ENCODE assay signal across 9 cellular contexts in the genomic region with DNA sequence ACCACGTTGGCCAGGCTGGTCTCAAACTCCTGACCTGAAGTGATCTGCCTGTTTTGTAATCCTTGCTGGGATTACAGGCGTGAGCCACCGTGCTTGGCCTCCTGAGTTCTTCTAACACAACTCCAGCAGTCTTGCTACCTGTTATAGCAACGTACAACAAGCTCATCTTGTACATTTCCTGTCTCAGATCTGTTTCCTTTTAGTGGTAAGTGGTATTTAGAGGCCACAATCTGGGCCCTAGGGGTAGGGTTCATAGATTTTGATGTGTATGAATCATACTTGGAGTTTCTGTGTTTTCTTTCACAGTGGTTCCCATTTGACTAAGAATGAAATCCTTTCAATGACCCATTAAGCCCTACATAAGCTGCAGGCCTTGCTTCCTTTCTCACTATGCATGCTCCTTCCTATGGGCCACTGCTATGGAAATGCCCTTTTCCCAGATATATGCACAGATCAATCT. TPM values are rescaled to one million over a fixed set of nuclear protein-coding genes. Genes with fewer than 3 reads are reported as not detected.
DNase-seq lines count a peak whose midpoint lies in the region; ATAC-seq and TF ChIP-seq lines count a peak whose summit lies in the region.
"Had no signal": no experiment of that assay in that cellular context is flagged by ENCODE, and none has a peak within 500 bp of the region (broad histone marks: within the 10 kb centered on the region; RNA-seq: fewer than 3 reads in every experiment).

No MANE protein-coding gene starts in this region.

- H4K20me1 ChIP-seq in IMR-90 (ENCODE audit: insufficient read depth, low read length) = peaks cover 7% of the 10 kb centered on the region

- no peak overlapping the region for H3K18ac ChIP-seq in IMR-90 (ENCODE audit: low read depth, low read length)

- no peak overlapping the region for H4K8ac ChIP-seq in IMR-90 (ENCODE audit: low read depth in 2 of 2, low read length in 2 of 2)

- CTCF ChIA-PET in IMR-90 (lab: Yijun Ruan, JAX) = interaction anchor here (0.6 kb wide), 1 partner anchor 84 kb away, joined by 3 read pairs; no protein-coding TSS in a partner anchor

- H3K4me1 ChIP-seq in IMR-90 (ENCODE audit: control insufficient read depth, insufficient read depth, low read length) (0 out of 2 replicates have a peak, but pooled peaks cover 3% of the 10 kb centered on the region), upper lobe of right lung (peaks cover 16% of the 10 kb centered on the region)

- TF ChIP-seq POLR2A in IMR-90 (IDR thresholded peaks at IDR 0.05; ENCODE audit: low read depth, low read length) = no peak

- peaks cover 6 to 32% of the 10 kb centered on the region in 2 experiments; a peak in 3 of 4 replicates for H3K79me1 ChIP-seq in IMR-90 (ENCODE audit: low read depth in 1 of 2, low read length in 2 of 2)

- H2BK5ac ChIP-seq in IMR-90 (ENCODE audit: low read depth, low read length, poor library complexity, severe bottlenecking) = no peak overlapping the region

- H2AK5ac ChIP-seq in IMR-90 (ENCODE audit: low read depth, low read length) = no peak overlapping the region

- H3K36me3 ChIP-seq in IMR-90 (ENCODE audit: control insufficient read depth, insufficient read depth, low read length) (peaks cover 5% of the 10 kb centered on the region), upper lobe of right lung (peaks cover 19% of the 10 kb centered on the region)

- POLR2A ChIA-PET in IMR-90 (lab: Charles Lee; ENCODE audit: unreplicated experiment) = interaction anchor here (0.8 kb wide), 1 partner anchor 8 kb away, joined by 4 read pairs; no protein-coding TSS in a partner anchor

- ATAC-seq in GM21619 (IDR thresholded peaks at IDR 0.05; ENCODE audit: unreplicated experiment) (peak; percentile 97), IMR-90 (ENCODE audit: low read depth) (peak; percentile 55), upper lobe of right lung (peak; percentile 29)

- H3K27ac ChIP-seq in IMR-90 (ENCODE audit: insufficient read depth, low read length) = no peak overlapping the region
- peak overlapping the region; percentile 3 for H3K27ac ChIP-seq in upper lobe of right lung
- H3K27ac ChIP-seq: VCaP had no signal

- dilution Hi-C loops in IMR-90 (cut with HindIII; ENCODE audit: low sequenced_read_pairs, unreplicated experiment) = no loop called here

- TF ChIP-seq RAD21 in IMR-90 (IDR thresholded peaks at IDR 0.05; ENCODE audit: low read length) = no peak

- H4K5ac ChIP-seq in IMR-90 (ENCODE audit: low read depth, low read length) = no peak overlapping the region

- H3K23ac ChIP-seq in IMR-90 (ENCODE audit: low read depth, low read length) = no peak overlapping the region

- no peak overlapping the region for H3K56ac ChIP-seq in IMR-90 (ENCODE audit: extremely low read depth, insufficient read depth, low read length)

- H3K4me2 ChIP-seq in IMR-90 (ENCODE audit: low read depth, low read length) = peak overlapping the region; percentile 42; the same call in 1 of the 2 replicates

- no TSS peak for BruUV-seq in IMR-90 (replicated peaks; lab: Mats Ljungman, UMichigan)

- no CpG with 5 or more reads among the region's 4 CpGs for WGBS in IMR-90 (ENCODE audit: extremely low coverage in 2 of 2, insufficient read length in 1 of 2), 2 experiments

- no peak overlapping the region for H3K4ac ChIP-seq in IMR-90 (ENCODE audit: low read depth, low read length)

- no peak overlapping the region for H2AFZ ChIP-seq in IMR-90 (replicated peaks; ENCODE audit: low read length, poor library complexity)

- H3K9me1 ChIP-seq in IMR-90 (ENCODE audit: insufficient read depth, low read length) = peaks cover 5% of the 10 kb centered on the region; the same call in 1 of the 2 replicates

- H3K4me3 ChIP-seq in GM12864 (ENCODE audit: low read depth, low read length) (no peak overlapping the region; the same call in 1 of the 2 replicates), IMR-90 (ENCODE audit: insufficient read depth, low read depth, low read length) (no peak overlapping the region), fibroblast of villous mesenchyme (ENCODE audit: low read depth, low read length) (no peak overlapping the region), upper lobe of right lung (no peak overlapping the region)

- peak; percentile 85 for DNase-seq in GM12864 (ENCODE audit: low read depth)
- peak; percentile 68 for DNase-seq in IMR-90
- DNase-seq in activated CD4-positive, alpha-beta T cell treated with anti-CD3 and anti-CD28 coated beads for 48 hours = peak; percentile 49
- DNase-seq in fibroblast of villous mesenchyme (ENCODE audit: low read depth) = peak; percentile 55
- DNase-seq in upper lobe of right lung = no peak
- DNase-seq in LoVo (ENCODE audit: low spot score) = no peak
- no peak for DNase-seq in NCI-H510A treated with DMSO at 0.1 percent for 48 hours (lab: John Stamatoyannopoulos, UW)

- H3K9me3 ChIP-seq in IMR-90 (ENCODE audit: control insufficient read depth, insufficient read depth, low read length) = no peaks in the 10 kb centered on the region
- H3K9me3 ChIP-seq in upper lobe of right lung = no peaks in the 10 kb centered on the region

- H3K9ac ChIP-seq in IMR-90 (ENCODE audit: low read depth, low read length) = no peak overlapping the region

- TF ChIP-seq CTCF in GM12864 (IDR thresholded peaks at IDR 0.05; ENCODE audit: low read depth, low read length, missing control alignments) (no peak), IMR-90 (conservative IDR thresholded peaks at IDR 0.05; ENCODE audit: low read depth, low read length) (no peak), fibroblast of villous mesenchyme (IDR thresholded peaks at IDR 0.05; ENCODE audit: insufficient read depth, low read depth, low read length) (no peak), upper lobe of right lung (IDR thresholded peaks at IDR 0.05) (no peak)

- H3K27me3 ChIP-seq in IMR-90 (ENCODE audit: control insufficient read depth, insufficient read depth, low read length) = no peaks in the 10 kb centered on the region
- H3K27me3 ChIP-seq in upper lobe of right lung = no peaks in the 10 kb centered on the region

- H2BK15ac ChIP-seq in IMR-90 (ENCODE audit: low read depth, low read length) = no peak overlapping the region

- no peak overlapping the region for H2BK20ac ChIP-seq in IMR-90 (ENCODE audit: low read depth, low read length)

- H3K14ac ChIP-seq in IMR-90 (replicated peaks; ENCODE audit: low read depth, low read length) = no peak overlapping the region

- intact Hi-C loops in IMR-90 (cut with micrococcal nuclease) (loop anchor here (10.0 kb wide), 2 partner anchors 45 to 215 kb away; partner anchors contain the start of gene NT5E), upper lobe of right lung (cut with DNase I) (no loop called here)

- in situ Hi-C loops in IMR-90 (cut with MboI; ENCODE audit: low sequenced_read_pairs) = loop anchor here (10.0 kb wide), 2 partner anchors 45 to 215 kb away; partner anchors contain the start of gene NT5E

- no peak overlapping the region for H4K91ac ChIP-seq in IMR-90 (ENCODE audit: insufficient read depth, low read depth, low read length)

- no peak overlapping the region for H2BK120ac ChIP-seq in IMR-90 (ENCODE audit: low read depth, low read length)

- H2AK9ac ChIP-seq in IMR-90 (replicated peaks; ENCODE audit: low read depth, low read length, poor library complexity) = no peak overlapping the region

TF ChIP-seq in IMR-90, 13 proteins besides CTCF, POLR2A, EP300 and RAD21:
- TF ChIP-seq BHLHE40 (IDR thresholded peaks at IDR 0.05; ENCODE audit: low read depth, low read length) (no peak), FOS (IDR thresholded peaks at IDR 0.05; ENCODE audit: low read depth, low read length) (no peak), CHD1 (IDR thresholded peaks at IDR 0.05; ENCODE audit: low read depth, low read length) (no peak), MXI1 (IDR thresholded peaks at IDR 0.05; ENCODE audit: borderline replicate concordance, low read depth, low read length) (no peak), MAZ (IDR thresholded peaks at IDR 0.05; ENCODE audit: borderline replicate concordance, low read depth, low read length) (no peak), RFX5 (IDR thresholded peaks at IDR 0.05; ENCODE audit: low read depth, low read length) (no peak), NFE2L2 (IDR thresholded peaks at IDR 0.05; ENCODE audit: low read depth, low read length) (no peak), SMC3 (IDR thresholded peaks at IDR 0.05; ENCODE audit: low read depth, low read length) (no peak), RCOR1 (IDR thresholded peaks at IDR 0.05; ENCODE audit: insufficient replicate concordance, low read length) (no peak), MAFK (IDR thresholded peaks at IDR 0.05; ENCODE audit: low read depth, low read length) (no peak), CEBPB (IDR thresholded peaks at IDR 0.05; ENCODE audit: low read depth, low read length) (no peak)
- TF ChIP-seq, protein P1, sequence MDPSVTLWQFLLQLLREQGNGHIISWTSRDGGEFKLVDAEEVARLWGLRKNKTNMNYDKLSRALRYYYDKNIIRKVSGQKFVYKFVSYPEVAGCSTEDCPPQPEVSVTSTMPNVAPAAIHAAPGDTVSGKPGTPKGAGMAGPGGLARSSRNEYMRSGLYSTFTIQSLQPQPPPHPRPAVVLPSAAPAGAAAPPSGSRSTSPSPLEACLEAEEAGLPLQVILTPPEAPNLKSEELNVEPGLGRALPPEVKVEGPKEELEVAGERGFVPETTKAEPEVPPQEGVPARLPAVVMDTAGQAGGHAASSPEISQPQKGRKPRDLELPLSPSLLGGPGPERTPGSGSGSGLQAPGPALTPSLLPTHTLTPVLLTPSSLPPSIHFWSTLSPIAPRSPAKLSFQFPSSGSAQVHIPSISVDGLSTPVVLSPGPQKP (IDR thresholded peaks at IDR 0.05; ENCODE audit: borderline replicate concordance, low read depth, low read length) = no peak
- TF ChIP-seq, protein P2, sequence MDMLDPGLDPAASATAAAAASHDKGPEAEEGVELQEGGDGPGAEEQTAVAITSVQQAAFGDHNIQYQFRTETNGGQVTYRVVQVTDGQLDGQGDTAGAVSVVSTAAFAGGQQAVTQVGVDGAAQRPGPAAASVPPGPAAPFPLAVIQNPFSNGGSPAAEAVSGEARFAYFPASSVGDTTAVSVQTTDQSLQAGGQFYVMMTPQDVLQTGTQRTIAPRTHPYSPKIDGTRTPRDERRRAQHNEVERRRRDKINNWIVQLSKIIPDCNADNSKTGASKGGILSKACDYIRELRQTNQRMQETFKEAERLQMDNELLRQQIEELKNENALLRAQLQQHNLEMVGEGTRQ (IDR thresholded peaks at IDR 0.05; ENCODE audit: low read depth, low read length) = no peak

RNA-seq across cellular contexts. Expression of gene SYNCRIP, which starts 27.1 kb away (rescaled TPM):
- total RNA-seq in IMR-90 (2012; rRNA removed) (59.3 and 120 TPM in 2 replicates), fibroblast of villous mesenchyme (56.7 and 68.7 TPM in 2 replicates), upper lobe of right lung (88.3 TPM)
- polyA plus RNA-seq in IMR-90 (2012; rRNA removed) = 35.7 and 50.1 TPM in 2 replicates
- 5.8 and 7.5 TPM in 2 replicates for polyA plus RNA-seq in IMR-90 (2012; cell fraction: cytosol; rRNA removed)
- polyA plus RNA-seq in IMR-90 (2012; cell fraction: nucleus; rRNA removed; ENCODE audit: low replicate concordance) = 4.5 and 21.9 TPM in 2 replicates

Comparison
In these comparisons a context has a peak if more than half of its experiments do, and no peak if none do; other contexts are left out.
1. DNase-seq: peak in GM12864 (single experiment), IMR-90 (single experiment), activated CD4-positive, alpha-beta T cell treated with anti-CD3 and anti-CD28 coated beads for 48 hours (single experiment) and fibroblast of villous mesenchyme (single experiment); none in upper lobe of right lung (single experiment), LoVo (single experiment) and NCI-H510A treated with DMSO at 0.1 percent for 48 hours (single experiment).
2. ATAC-seq: peak in every context shown above with its lines; median percentile 97 in GM21619; 55 in IMR-90; 29 in upper lobe of right lung.